ENCODE assay signal across 1 cellular context in genomic region chr17:72400863-72401262, GRCh38.
TF ChIP-seq lines count a peak whose summit lies in the region.

No MANE protein-coding gene starts in this region.

TF ChIP-seq in HepG2, 621 proteins besides CTCF, POLR2A, EP300 and RAD21 (continued from another document):
- 0 out of 2 replicates have a peak, but pooled peaks have one; percentile 28 for TF ChIP-seq ARNT2 (CRISPR knock-in tag; IDR thresholded peaks at IDR 0.05; ENCODE audit: low read depth)
- TF ChIP-seq HOXA7 (CRISPR knock-in tag; IDR thresholded peaks at IDR 0.05), result no peak
- 0 out of 2 replicates have a peak, but pooled peaks have one; percentile 8 for TF ChIP-seq CBX5 (CRISPR knock-in tag; IDR thresholded peaks at IDR 0.05; ENCODE audit: borderline replicate concordance)
- 0 out of 2 replicates have a peak, but pooled peaks have one; percentile 1 for TF ChIP-seq RBAK (CRISPR knock-in tag; IDR thresholded peaks at IDR 0.05)
